Comparison of ENCODE assay signal across 8 cellular contexts in genomic region chr4:70993181-70994068, GRCh38.
DNase-seq lines count a peak whose midpoint lies in the region; ATAC-seq lines count a peak whose summit lies in the region.

Gene DCK, plus strand, starts transcription at chr4:70993649. Its CDS starts 187 bp downstream, at chr4:70993836.

- ATAC-seq in GM18909 (IDR thresholded peaks at IDR 0.05; ENCODE audit: poor library complexity, unreplicated experiment) (peak; percentile 87), HG03159 (IDR thresholded peaks at IDR 0.05; ENCODE audit: unreplicated experiment) (peak; percentile 79)

- DNase-seq in AG08396 (ENCODE audit: low spot score) (peak; percentile 97), NCI-H226 (peak; percentile 91), iris pigment epithelial cell (ENCODE audit: low read depth) (peak; percentile 93)
- DNase-seq in activated CD4-positive, CD25-positive, alpha-beta regulatory T cell (lab: John Stamatoyannopoulos, UW) = peak; percentile 66 to 80 (median 76)
- DNase-seq in central memory CD4-positive, alpha-beta T cell = peak; percentile 81
- peak; percentile 73 to 79 for DNase-seq in stimulated activated CD4-positive, alpha-beta T cell treated with anti-CD3 and anti-CD28 coated beads, Interleukin-12 subunit alpha, Interleukin-12 subunit beta, amount 100 ng/mL, for 24 hours (ENCODE audit: low read depth in 2 of 2)

Comparison
In these comparisons a context has a peak if more than half of its experiments do, and no peak if none do; other contexts are left out.
1. Peak in every context shown above with its lines: DNase-seq and ATAC-seq.